8 cellular contexts compared by ENCODE assay signal in genomic region chr13:106917024-106917491, GRCh38.
DNase-seq lines count a peak whose midpoint lies in the region; ATAC-seq, FAIRE-seq and TF ChIP-seq lines count a peak whose summit lies in the region.

No MANE protein-coding gene starts in this region.

- H3K9me3 Mint-ChIP-seq in glutamatergic neuron (ENCODE audit: unreplicated experiment) = peaks cover 4% of the 10 kb centered on the region

- peak overlapping the region in 2 of 4 donors; percentile 41 to 64 for H3K4me3 ChIP-seq in pancreas

- H3K27ac Mint-ChIP-seq in glutamatergic neuron (ENCODE audit: unreplicated experiment) = no peak overlapping the region

- no peaks in the 10 kb centered on the region for H3K9me3 ChIP-seq in pancreas

- H3K27me3 Mint-ChIP-seq in glutamatergic neuron (ENCODE audit: unreplicated experiment) = no peaks in the 10 kb centered on the region

- H3K36me3 Mint-ChIP-seq in glutamatergic neuron (ENCODE audit: unreplicated experiment) = no peaks in the 10 kb centered on the region

- H3K4me1 ChIP-seq in pancreas = peaks cover 0 to 4% (median 0%) of the 10 kb centered on the region in 3 donors

- 64 to 68% methylated on average over 26 to 27 of the region's 28 CpGs for WGBS in pancreas, 2 donors

- intact Hi-C loops in pancreas (cut with DNase I) = no loop called here

- peaks cover 30% of the 10 kb centered on the region for H3K4me1 Mint-ChIP-seq in glutamatergic neuron (ENCODE audit: low read depth, unreplicated experiment)

- DNase-seq in AG08395 (ENCODE audit: low spot score) (peak; percentile 4), glutamatergic neuron (peak; percentile 29), pancreas (peak in 1 of 6 donors; percentile 16), DMS53 treated with DMSO at 0.1 percent for 48 hours (lab: John Stamatoyannopoulos, UW; ENCODE audit: unreplicated experiment) (no peak)

- no peak for FAIRE-seq in pancreas (lab: Jason Lieb, UNC)

- peak overlapping the region; percentile 93 for H3K27ac ChIP-seq in VCaP
- H3K27ac ChIP-seq in pancreas = peak overlapping the region in 3 of 4 donors; percentile 11 to 78 (median 61)

- H3K27me3 ChIP-seq in pancreas = peaks cover 0 to 3% (median 0%) of the 10 kb centered on the region in 4 donors

- no peaks in the 10 kb centered on the region for H3K36me3 ChIP-seq in pancreas

- ATAC-seq in pancreas = no peak
- ATAC-seq in GM18868 (IDR thresholded peaks at IDR 0.05; ENCODE audit: unreplicated experiment) = no peak
- ATAC-seq in SK-N-SH treated with all-trans-retinoic acid at 6 μM for 48 hours = no peak
- no peak for ATAC-seq in HG03139 (IDR thresholded peaks at IDR 0.05; ENCODE audit: unreplicated experiment)

- peak overlapping the region; percentile 41 for H3K4me3 Mint-ChIP-seq in glutamatergic neuron (ENCODE audit: unreplicated experiment)

- TF ChIP-seq CTCF in VCaP (conservative IDR thresholded peaks at IDR 0.05) (no peak), glutamatergic neuron (IDR thresholded peaks at IDR 0.05; ENCODE audit: partially characterized antibody, unreplicated experiment) (no peak), pancreas (IDR thresholded peaks at IDR 0.05) (no peak)

TF ChIP-seq in SK-N-SH treated with all-trans-retinoic acid at 6 μM for 48 hours, 23 proteins besides CTCF, POLR2A, EP300 and RAD21:
- no peak for TF ChIP-seq TSHZ2 (CRISPR knock-in tag; IDR thresholded peaks at IDR 0.05)
